ENCODE assay signal across 11 cellular contexts in the genomic region with DNA sequence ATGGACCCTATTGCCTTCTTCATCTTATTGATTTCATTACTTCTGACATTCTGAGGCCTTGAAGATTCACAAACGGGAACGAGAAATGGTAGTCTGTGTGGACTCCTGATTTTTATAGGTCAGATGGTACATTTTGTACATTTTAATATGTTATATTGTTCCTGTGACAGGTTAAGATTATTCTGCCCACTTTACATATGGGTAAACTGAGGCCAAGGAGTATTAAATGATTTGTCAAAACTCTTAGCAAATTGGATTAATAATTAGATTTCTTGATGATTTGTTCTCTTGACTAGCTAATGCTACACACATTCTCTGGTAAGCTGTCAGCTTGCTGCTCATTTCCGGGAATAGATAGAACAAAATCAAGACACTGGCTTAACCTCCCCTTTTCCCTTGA. TPM values are rescaled to one million over a fixed set of nuclear protein-coding genes. Genes with fewer than 3 reads are reported as not detected.
DNase-seq lines count a peak whose midpoint lies in the region; ATAC-seq and TF ChIP-seq lines count a peak whose summit lies in the region.
"Had no signal": no experiment of that assay in that cellular context is flagged by ENCODE, and none has a peak within 500 bp of the region (broad histone marks: within the 10 kb centered on the region; RNA-seq: fewer than 3 reads in every experiment).

No MANE protein-coding gene starts in this region.

- H3K36me3 ChIP-seq in left ventricle myocardium inferior (peaks cover 42% of the 10 kb centered on the region), heart left ventricle (peaks cover 0 to 42% (median 36%) of the 10 kb centered on the region in 9 donors), transverse colon (peaks cover 0 to 9% (median 4%) of the 10 kb centered on the region in 4 donors), HAP-1 (replicated peaks) (peaks cover 37% of the 10 kb centered on the region)

- no peak for DNase-seq in left ventricle myocardium inferior
- no peak for DNase-seq in heart left ventricle
- no peak for DNase-seq in activated naive CD8-positive, alpha-beta T cell treated with anti-CD3 and anti-CD28 coated beads, Interleukin-2, amount 10 ng/mL, durations not matched to agents 7 days and 5 days
- no peak for DNase-seq in transverse colon
- no peak for DNase-seq in HAP-1 (ENCODE audit: low spot score in 2 of 2)
- no peak for DNase-seq in HUDEP-2 (lab: John Stamatoyannopoulos, UW; ENCODE audit: unreplicated experiment in 76 of 76)
- no peak for DNase-seq in amniotic stem cell (lab: John Stamatoyannopoulos, UW)
- DNase-seq: NCI-H187; stimulated activated CD4-positive, alpha-beta T cell treated with anti-CD3 and anti-CD28 coated beads, Interleukin-4, amount 100 ng/mL, for 1 hour; T1000 had no signal

- in situ Hi-C loops in transverse colon (cut with MboI; ENCODE audit: low pct_ligation_motif_present in 1 of 4, low pct_unique_long_range_greater_than_20kb in 1 of 4, low sequenced_read_pairs in 3 of 4), result no loop called here
- in situ Hi-C loops in HAP-1 (cut with MboI; ENCODE audit: low sequenced_read_pairs), result no loop called here

- H3K27ac Mint-ChIP-seq in activated naive CD8-positive, alpha-beta T cell treated with anti-CD3 and anti-CD28 coated beads, Interleukin-2, amount 10 ng/mL, durations not matched to agents 7 days and 5 days, result no peak overlapping the region

- H3K27ac ChIP-seq in left ventricle myocardium inferior (replicated peaks) (peak overlapping the region; percentile 97), heart left ventricle (peak overlapping the region in 2 of 12 donors; percentile 93 to 97), transverse colon (peak overlapping the region in 3 of 4 donors; percentile 91 to 95 (median 93))

- H3K9me3 ChIP-seq in left ventricle myocardium inferior (replicated peaks), result no peaks in the 10 kb centered on the region
- H3K9me3 ChIP-seq in heart left ventricle, result no peaks in the 10 kb centered on the region
- no peaks in the 10 kb centered on the region for H3K9me3 ChIP-seq in mononuclear cell (ENCODE audit: low read depth, low read length)
- H3K9me3 ChIP-seq in transverse colon, result no peaks in the 10 kb centered on the region
- H3K9me3 ChIP-seq in HAP-1, result no peaks in the 10 kb centered on the region

- peaks cover 10% of the 10 kb centered on the region for H3K36me3 Mint-ChIP-seq in activated naive CD8-positive, alpha-beta T cell treated with anti-CD3 and anti-CD28 coated beads, Interleukin-2, amount 10 ng/mL, durations not matched to agents 7 days and 5 days

- peaks cover 2% of the 10 kb centered on the region for H3K27me3 Mint-ChIP-seq in activated naive CD8-positive, alpha-beta T cell treated with anti-CD3 and anti-CD28 coated beads, Interleukin-2, amount 10 ng/mL, durations not matched to agents 7 days and 5 days

- no peaks in the 10 kb centered on the region for H3K9me3 Mint-ChIP-seq in activated naive CD8-positive, alpha-beta T cell treated with anti-CD3 and anti-CD28 coated beads, Interleukin-2, amount 10 ng/mL, durations not matched to agents 7 days and 5 days

- POLR2A ChIA-PET in activated naive CD8-positive, alpha-beta T cell treated with anti-CD3 and anti-CD28 coated beads, Interleukin-2, amount 10 ng/mL, durations not matched to agents 7 days and 5 days (lab: Charles Lee), result interaction anchor here (0.8 to 6.7 kb wide), 3 partner anchors 11 to 162 kb away, joined by 3 to 132 read pairs (median 3); a partner anchor contains a TSS

- TF ChIP-seq CTCF in left ventricle myocardium inferior (IDR thresholded peaks at IDR 0.05; ENCODE audit: borderline replicate concordance), result no peak
- no peak for TF ChIP-seq CTCF in heart left ventricle (IDR thresholded peaks at IDR 0.05)
- TF ChIP-seq CTCF in transverse colon (IDR thresholded peaks at IDR 0.05), result no peak

- WGBS in heart left ventricle, 4 donors, result 89 to 93% (median 92%) methylated on average over 3 of the region's 3 CpGs
- WGBS in transverse colon (ENCODE audit: low coverage in 1 of 2), 2 donors, result 91 to 94% methylated on average over 3 of the region's 3 CpGs

- no peak for ATAC-seq in heart left ventricle
- ATAC-seq in activated naive CD8-positive, alpha-beta T cell treated with anti-CD3 and anti-CD28 coated beads, Interleukin-2, amount 10 ng/mL, durations not matched to agents 7 days and 5 days (ENCODE audit: low read depth), result no peak

- peak overlapping the region; percentile 90 for H3K4me3 Mint-ChIP-seq in activated naive CD8-positive, alpha-beta T cell treated with anti-CD3 and anti-CD28 coated beads, Interleukin-2, amount 10 ng/mL, durations not matched to agents 7 days and 5 days

- no peak for TF ChIP-seq EP300 in transverse colon (IDR thresholded peaks at IDR 0.05; ENCODE audit: low read depth)

- H3K4me1 Mint-ChIP-seq in activated naive CD8-positive, alpha-beta T cell treated with anti-CD3 and anti-CD28 coated beads, Interleukin-2, amount 10 ng/mL, durations not matched to agents 7 days and 5 days, result peaks cover 24% of the 10 kb centered on the region

- H3K27me3 ChIP-seq in left ventricle myocardium inferior (ENCODE audit: low read depth) (no peaks in the 10 kb centered on the region), heart left ventricle (no peaks in the 10 kb centered on the region), mononuclear cell (ENCODE audit: insufficient read depth, low read length) (no peaks in the 10 kb centered on the region), transverse colon (no peaks in the 10 kb centered on the region), HAP-1 (ENCODE audit: low read depth) (no peaks in the 10 kb centered on the region)

- peaks cover 38% of the 10 kb centered on the region for H3K4me1 ChIP-seq in left ventricle myocardium inferior
- peaks cover 0 to 34% (median 22%) of the 10 kb centered on the region in 12 donors for H3K4me1 ChIP-seq in heart left ventricle
- H3K4me1 ChIP-seq in mononuclear cell (ENCODE audit: insufficient read depth, low read length), result peaks cover 46% of the 10 kb centered on the region
- peaks cover 8 to 24% (median 15%) of the 10 kb centered on the region in 4 donors for H3K4me1 ChIP-seq in transverse colon
- peaks cover 14% of the 10 kb centered on the region for H3K4me1 ChIP-seq in HAP-1

- intact Hi-C loops in left ventricle myocardium inferior (cut with micrococcal nuclease), result no loop called here
- intact Hi-C loops in heart left ventricle (cut with DNase I), result no loop called here
- intact Hi-C loops in transverse colon (cut with DNase I; ENCODE audit: low total_unique reads), result no loop called here

- TF ChIP-seq POLR2A in heart left ventricle (IDR thresholded peaks at IDR 0.05) (no peak), transverse colon (IDR thresholded peaks at IDR 0.05) (no peak)

- H3K4me3 ChIP-seq in left ventricle myocardium inferior, result peak overlapping the region; percentile 93
- H3K4me3 ChIP-seq in heart left ventricle, result peak overlapping the region in 4 of 12 donors; percentile 78 to 95 (median 85)
- peak overlapping the region; percentile 81 for H3K4me3 ChIP-seq in mononuclear cell (ENCODE audit: low read length)
- H3K4me3 ChIP-seq in transverse colon, result peak overlapping the region in 1 of 4 donors; percentile 79
- H3K4me3 ChIP-seq in HAP-1, result no peak overlapping the region

RNA-seq across cellular contexts. Expression of a gene that starts 1.9 kb away (rescaled TPM):
- total RNA-seq in left ventricle myocardium inferior (26.7 TPM), heart left ventricle (10 to 100 TPM; 21.5 to 41.0 (median 26.2) TPM), mononuclear cell (72.2 TPM), transverse colon (10 to 100 TPM in 3 of 4 donors, 1 to 10 TPM in 1; 5.2 to 27.7 (median 14.0) TPM)
- 10 to 100 TPM; 15.0 to 18.3 TPM for polyA plus RNA-seq in heart left ventricle
- total RNA-seq in activated naive CD8-positive, alpha-beta T cell treated with anti-CD3 and anti-CD28 coated beads, Interleukin-2, amount 10 ng/mL, durations not matched to agents 7 days and 5 days, result 10 to 100 TPM; 29.3 to 31.2 TPM

RNA-seq across cellular contexts. Expression of a gene that starts 8.4 kb away (rescaled TPM):
- total RNA-seq in left ventricle myocardium inferior (not detected), heart left ventricle (1 to 10 TPM in 1 of 9 donors, under 1 TPM in 3, not detected in 5; 0.19 to 2.5 (median 0.58) TPM), mononuclear cell (1.2 TPM), transverse colon (1 to 10 TPM in 1 of 4 donors, under 1 TPM in 2, not detected in 1; 0.32 to 2.8 (median 0.68) TPM)
- under 1 TPM in 1 of 2 donors, not detected in 1; 0.08 TPM for polyA plus RNA-seq in heart left ventricle
- total RNA-seq in activated naive CD8-positive, alpha-beta T cell treated with anti-CD3 and anti-CD28 coated beads, Interleukin-2, amount 10 ng/mL, durations not matched to agents 7 days and 5 days, result 10 to 100 TPM; 11.9 to 13.2 TPM

RNA-seq across cellular contexts. Expression of a gene that starts 12.5 kb away (rescaled TPM):
- 40.7 TPM for total RNA-seq in left ventricle myocardium inferior
- total RNA-seq in heart left ventricle, result 10 to 100 TPM; 31.9 to 65.1 (median 52.6) TPM
- 10 to 100 TPM; 17.0 to 18.2 TPM for polyA plus RNA-seq in heart left ventricle
- total RNA-seq in activated naive CD8-positive, alpha-beta T cell treated with anti-CD3 and anti-CD28 coated beads, Interleukin-2, amount 10 ng/mL, durations not matched to agents 7 days and 5 days, result 10 to 100 TPM; 63.0 to 70.8 TPM
- total RNA-seq in mononuclear cell, result 72.1 TPM
- total RNA-seq in transverse colon, result 100 to 1,000 TPM in 1 of 4 donors, 10 to 100 TPM in 3; 60.8 to 101 (median 76.6) TPM
